1 cellular context compared by ENCODE assay signal in the genomic region with DNA sequence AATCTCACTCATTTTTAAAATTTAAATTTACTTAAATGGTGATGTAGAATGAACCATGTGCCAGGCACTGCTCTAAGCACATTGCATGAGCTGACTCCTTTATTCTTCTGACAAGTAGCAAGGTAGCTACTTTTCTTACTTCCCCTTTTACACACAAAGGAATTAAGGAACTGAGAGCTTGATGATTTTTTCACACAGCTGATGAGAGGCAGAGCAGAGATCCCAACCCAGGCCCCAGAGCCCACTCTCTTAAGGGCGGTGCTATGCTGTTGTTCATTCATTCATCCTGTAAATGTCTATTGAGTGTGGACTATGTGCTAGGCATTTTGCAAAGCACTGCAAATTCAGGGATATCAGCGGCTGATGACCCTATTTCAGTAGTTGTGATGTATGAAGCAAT.
A peak's percentile ranks its signal among the peaks of the same experiment; 100 is the strongest.
TF ChIP-seq lines count a peak whose summit lies in the region.

No MANE protein-coding gene starts in this region.

TF ChIP-seq in K562, 482 proteins besides CTCF, POLR2A, EP300 and RAD21:
- TF ChIP-seq, protein P1, sequence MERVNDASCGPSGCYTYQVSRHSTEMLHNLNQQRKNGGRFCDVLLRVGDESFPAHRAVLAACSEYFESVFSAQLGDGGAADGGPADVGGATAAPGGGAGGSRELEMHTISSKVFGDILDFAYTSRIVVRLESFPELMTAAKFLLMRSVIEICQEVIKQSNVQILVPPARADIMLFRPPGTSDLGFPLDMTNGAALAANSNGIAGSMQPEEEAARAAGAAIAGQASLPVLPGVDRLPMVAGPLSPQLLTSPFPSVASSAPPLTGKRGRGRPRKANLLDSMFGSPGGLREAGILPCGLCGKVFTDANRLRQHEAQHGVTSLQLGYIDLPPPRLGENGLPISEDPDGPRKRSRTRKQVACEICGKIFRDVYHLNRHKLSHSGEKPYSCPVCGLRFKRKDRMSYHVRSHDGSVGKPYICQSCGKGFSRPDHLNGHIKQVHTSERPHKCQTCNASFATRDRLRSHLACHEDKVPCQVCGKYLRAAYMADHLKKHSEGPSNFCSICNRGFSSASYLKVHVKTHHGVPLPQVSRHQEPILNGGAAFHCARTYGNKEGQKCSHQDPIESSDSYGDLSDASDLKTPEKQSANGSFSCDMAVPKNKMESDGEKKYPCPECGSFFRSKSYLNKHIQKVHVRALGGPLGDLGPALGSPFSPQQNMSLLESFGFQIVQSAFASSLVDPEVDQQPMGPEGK (CRISPR knock-in tag; IDR thresholded peaks at IDR 0.05; ENCODE audit: borderline replicate concordance) = no peak
- 0 out of 2 replicates have a peak, but pooled peaks have one; percentile 49 for TF ChIP-seq SPI1 (IDR thresholded peaks at IDR 0.05; ENCODE audit: borderline replicate concordance, low read depth, low read length)
TF ChIP-seq in K562: peak in this region for 1.
